22 cellular contexts compared by ENCODE assay signal in the genomic region with DNA sequence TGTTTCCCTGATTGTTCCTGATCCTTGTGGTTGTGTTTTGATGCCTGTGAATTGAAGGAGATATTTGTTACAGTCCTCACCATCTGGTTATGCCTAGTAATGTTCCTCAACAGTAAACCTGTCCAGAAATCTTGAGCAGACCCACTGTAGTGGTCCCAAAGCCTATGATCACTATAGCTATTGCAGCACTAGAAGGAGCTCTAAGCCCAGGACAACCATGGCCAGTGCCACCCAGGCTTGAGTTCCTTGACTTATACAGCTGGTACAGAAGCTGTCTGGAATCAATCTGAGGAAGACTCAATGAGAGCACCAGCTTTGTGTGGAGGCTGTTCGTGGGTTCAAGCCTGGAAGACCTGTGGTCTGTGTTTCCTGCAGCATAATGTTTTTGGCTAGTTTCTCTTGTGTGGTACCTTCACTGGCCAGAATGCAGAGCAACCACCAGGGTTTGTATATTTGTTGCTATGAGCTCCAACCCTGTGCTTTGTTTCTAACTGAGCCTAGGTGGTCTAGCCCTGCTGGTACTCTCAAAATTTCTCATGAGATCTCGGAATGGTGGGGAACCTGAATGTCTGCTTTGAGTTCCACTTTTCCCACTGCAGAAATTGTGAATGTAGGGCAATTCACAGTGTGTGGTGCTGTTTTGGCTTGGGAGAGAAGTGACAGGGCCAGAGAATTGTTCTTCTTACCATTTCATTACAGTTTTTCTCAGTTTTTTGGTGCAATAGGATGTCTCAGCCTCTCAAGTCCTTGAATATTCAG.
DNase-seq lines count a peak whose midpoint lies in the region; ATAC-seq and TF ChIP-seq lines count a peak whose summit lies in the region.
"Had no signal": no experiment of that assay in that cellular context is flagged by ENCODE, and none has a peak within 500 bp of the region (broad histone marks: within the 10 kb centered on the region; RNA-seq: fewer than 3 reads in every experiment).

No MANE protein-coding gene starts in this region.

- intact Hi-C loops in CD4-positive, alpha-beta memory T cell (cut with micrococcal nuclease) = no loop called here
- intact Hi-C loops in left lung (cut with DNase I) = no loop called here

- no peak overlapping the region for H3K4me3 ChIP-seq in BE2C (ENCODE audit: low read depth, low read length)
- no peak overlapping the region for H3K4me3 ChIP-seq in endodermal cell (ENCODE audit: low read length)
- H3K4me3 ChIP-seq in CD4-positive, alpha-beta memory T cell (ENCODE audit: low read length in 2 of 2) = no peak overlapping the region
- no peak overlapping the region for H3K4me3 ChIP-seq in left lung
- H3K4me3 ChIP-seq: skin epidermis, tibial nerve had no signal

- no peak overlapping the region for H3K27ac Mint-ChIP-seq in endodermal cell
- no peak overlapping the region for H3K27ac Mint-ChIP-seq in CD4-positive, alpha-beta memory T cell
- H3K27ac Mint-ChIP-seq: activated CD4-positive, alpha-beta memory T cell treated with anti-CD3 and anti-CD28 coated beads, Interleukin-2, amount 10 ng/mL, durations not matched to agents 7 days and 5 days; activated naive CD8-positive, alpha-beta T cell treated with anti-CD3 and anti-CD28 coated beads for 36 hours; CD4-positive, alpha-beta T cell; natural killer cell had no signal

- no peaks in the 10 kb centered on the region for H3K36me3 Mint-ChIP-seq in endodermal cell (ENCODE audit: low read depth)
- no peaks in the 10 kb centered on the region for H3K36me3 Mint-ChIP-seq in CD4-positive, alpha-beta memory T cell
- H3K36me3 Mint-ChIP-seq: activated naive CD8-positive, alpha-beta T cell treated with anti-CD3 and anti-CD28 coated beads for 36 hours; natural killer cell had no signal

- POLR2A ChIA-PET in CD4-positive, alpha-beta memory T cell (lab: Charles Lee; ENCODE audit: partially characterized antibody) = no interaction called here

- DNase-seq in BE2C (peak; percentile 21), Kasumi-1 (lab: John Stamatoyannopoulos, UW) (peak; percentile 17 to 19), endodermal cell (no peak), left lung (no peak)
- DNase-seq in stimulated activated CD4-positive, alpha-beta T cell treated with anti-CD3 and anti-CD28 coated beads, Interleukin-2, amount 100 ng/mL, for 48 hours = no peak
- no peak for DNase-seq in CD4-positive, alpha-beta memory T cell
- DNase-seq: activated CD4-positive, alpha-beta memory T cell treated with anti-CD3 and anti-CD28 coated beads, Interleukin-2, amount 10 ng/mL, durations not matched to agents 7 days and 5 days; activated CD4-positive, alpha-beta T cell treated with anti-CD3 and anti-CD28 coated beads for 1 hour; activated naive CD8-positive, alpha-beta T cell treated with anti-CD3 and anti-CD28 coated beads for 36 hours; aorta; CD4-positive, alpha-beta T cell; dermis blood vessel endothelial cell; HCEC 1CT; natural killer cell; NCI-H1105 treated with DMSO at 0.1 percent for 48 hours; NCI-H1930; NCI-H524; stimulated activated CD8-positive, alpha-beta memory T cell treated with anti-CD3 and anti-CD28 coated beads, Interleukin-4, amount 100 ng/mL, for 48 hours had no signal

- CTCF ChIA-PET in CD4-positive, alpha-beta memory T cell (lab: Charles Lee; ENCODE audit: partially characterized antibody) = no interaction called here

- H3K27ac ChIP-seq in endodermal cell (ENCODE audit: low read depth, low read length) = no peak overlapping the region
- H3K27ac ChIP-seq in CD4-positive, alpha-beta memory T cell (ENCODE audit: low read depth, low read length) = no peak overlapping the region
- no peak overlapping the region for H3K27ac ChIP-seq in left lung
- H3K27ac ChIP-seq: tibial nerve had no signal

- TF ChIP-seq CTCF in BE2C (IDR thresholded peaks at IDR 0.05; ENCODE audit: low read depth, low read length) = peak; percentile 45
- TF ChIP-seq CTCF in endodermal cell (conservative IDR thresholded peaks at IDR 0.05) = peak; percentile 35
- TF ChIP-seq CTCF in left lung (IDR thresholded peaks at IDR 0.05) = no peak

- no peaks in the 10 kb centered on the region for H3K9me3 Mint-ChIP-seq in endodermal cell
- peaks cover 0 to 40% (median 15%) of the 10 kb centered on the region in 8 donors for H3K9me3 Mint-ChIP-seq in CD4-positive, alpha-beta memory T cell

- ATAC-seq in SK-N-SH treated with all-trans-retinoic acid at 6 μM for 48 hours (peak; percentile 57), GM21360 (IDR thresholded peaks at IDR 0.05; ENCODE audit: unreplicated experiment) (no peak), left lung (no peak)
- ATAC-seq: natural killer cell had no signal

- H3K27me3 ChIP-seq in BE2C = no peaks in the 10 kb centered on the region
- H3K27me3 ChIP-seq in endodermal cell (ENCODE audit: control insufficient read depth, insufficient read depth, low read length, poor library complexity, severe bottlenecking) = no peaks in the 10 kb centered on the region
- no peaks in the 10 kb centered on the region for H3K27me3 ChIP-seq in CD4-positive, alpha-beta memory T cell (ENCODE audit: insufficient read depth, low read length)
- no peaks in the 10 kb centered on the region for H3K27me3 ChIP-seq in left lung
- H3K27me3 ChIP-seq: tibial nerve had no signal

- no peak overlapping the region for H3K9ac ChIP-seq in endodermal cell (ENCODE audit: extremely low read depth, low read length, poor library complexity, severe bottlenecking)

- 79% methylated on average over 2 of the region's 2 CpGs; no CpG with 5 or more reads in 1 of the 2 experiments for WGBS in endodermal cell (ENCODE audit: insufficient coverage in 1 of 2, insufficient read length in 1 of 2), 2 experiments

- no peaks in the 10 kb centered on the region for H3K4me1 Mint-ChIP-seq in endodermal cell
- no peaks in the 10 kb centered on the region for H3K4me1 Mint-ChIP-seq in CD4-positive, alpha-beta memory T cell
- H3K4me1 Mint-ChIP-seq: activated CD4-positive, alpha-beta memory T cell treated with anti-CD3 and anti-CD28 coated beads, Interleukin-2, amount 10 ng/mL, durations not matched to agents 7 days and 5 days; natural killer cell had no signal

- H3K36me3 ChIP-seq in BE2C (no peaks in the 10 kb centered on the region), endodermal cell (ENCODE audit: control insufficient read depth, insufficient read depth, low read length) (no peaks in the 10 kb centered on the region), left lung (no peaks in the 10 kb centered on the region)
- H3K36me3 ChIP-seq in CD4-positive, alpha-beta memory T cell (ENCODE audit: insufficient read depth, low read length) = no peaks in the 10 kb centered on the region
- H3K36me3 ChIP-seq: tibial nerve had no signal

- no peaks in the 10 kb centered on the region for H3K4me1 ChIP-seq in BE2C
- no peaks in the 10 kb centered on the region for H3K4me1 ChIP-seq in endodermal cell (ENCODE audit: control insufficient read depth, insufficient read depth, low read length)
- no peaks in the 10 kb centered on the region for H3K4me1 ChIP-seq in CD4-positive, alpha-beta memory T cell (ENCODE audit: insufficient read depth, low read length)
- H3K4me1 ChIP-seq in left lung = no peaks in the 10 kb centered on the region

- H3K9me3 ChIP-seq in BE2C = no peaks in the 10 kb centered on the region
- no peaks in the 10 kb centered on the region for H3K9me3 ChIP-seq in endodermal cell (ENCODE audit: control insufficient read depth, low read length)
- H3K9me3 ChIP-seq in CD4-positive, alpha-beta memory T cell (ENCODE audit: control insufficient read depth in 1 of 2, low read length in 2 of 2) = no peaks in the 10 kb centered on the region
- no peaks in the 10 kb centered on the region for H3K9me3 ChIP-seq in left lung

- no peak overlapping the region for H3K4me3 Mint-ChIP-seq in endodermal cell
- H3K4me3 Mint-ChIP-seq in CD4-positive, alpha-beta memory T cell = no peak overlapping the region
- H3K4me3 Mint-ChIP-seq: activated CD4-positive, alpha-beta memory T cell treated with anti-CD3 and anti-CD28 coated beads, Interleukin-2, amount 10 ng/mL, durations not matched to agents 7 days and 5 days; activated naive CD8-positive, alpha-beta T cell treated with anti-CD3 and anti-CD28 coated beads for 36 hours; CD4-positive, alpha-beta T cell; natural killer cell had no signal

- H3K27me3 Mint-ChIP-seq in endodermal cell (ENCODE audit: insufficient read depth) = no peaks in the 10 kb centered on the region
- H3K27me3 Mint-ChIP-seq in CD4-positive, alpha-beta memory T cell = no peaks in the 10 kb centered on the region
- H3K27me3 Mint-ChIP-seq: activated CD4-positive, alpha-beta memory T cell treated with anti-CD3 and anti-CD28 coated beads, Interleukin-2, amount 10 ng/mL, durations not matched to agents 7 days and 5 days; CD4-positive, alpha-beta T cell had no signal

TF ChIP-seq in SK-N-SH treated with all-trans-retinoic acid at 6 μM for 48 hours, 23 proteins besides CTCF, POLR2A, EP300 and RAD21 (continues in another document):
- TF ChIP-seq, protein P1, sequence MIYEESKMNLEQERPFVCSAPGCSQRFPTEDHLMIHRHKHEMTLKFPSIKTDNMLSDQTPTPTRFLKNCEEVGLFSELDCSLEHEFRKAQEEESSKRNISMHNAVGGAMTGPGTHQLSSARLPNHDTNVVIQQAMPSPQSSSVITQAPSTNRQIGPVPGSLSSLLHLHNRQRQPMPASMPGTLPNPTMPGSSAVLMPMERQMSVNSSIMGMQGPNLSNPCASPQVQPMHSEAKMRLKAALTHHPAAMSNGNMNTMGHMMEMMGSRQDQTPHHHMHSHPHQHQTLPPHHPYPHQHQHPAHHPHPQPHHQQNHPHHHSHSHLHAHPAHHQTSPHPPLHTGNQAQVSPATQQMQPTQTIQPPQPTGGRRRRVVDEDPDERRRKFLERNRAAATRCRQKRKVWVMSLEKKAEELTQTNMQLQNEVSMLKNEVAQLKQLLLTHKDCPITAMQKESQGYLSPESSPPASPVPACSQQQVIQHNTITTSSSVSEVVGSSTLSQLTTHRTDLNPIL (CRISPR knock-in tag; IDR thresholded peaks at IDR 0.05; ENCODE audit: low read depth) = no peak
- TF ChIP-seq ZFP30 (CRISPR knock-in tag; IDR thresholded peaks at IDR 0.05) = no peak
- TF ChIP-seq ZNF8 (CRISPR knock-in tag; IDR thresholded peaks at IDR 0.05) = no peak
- TF ChIP-seq ZFP3 (CRISPR knock-in tag; IDR thresholded peaks at IDR 0.05) = no peak

Comparison
In these comparisons a context has a peak if more than half of its experiments do, and no peak if none do; other contexts are left out.
1. DNase-seq: peak in BE2C (single experiment) and Kasumi-1 (2 of 2); none in endodermal cell (single experiment), stimulated activated CD4-positive, alpha-beta T cell treated with anti-CD3 and anti-CD28 coated beads, Interleukin-2, amount 100 ng/mL, for 48 hours (0 of 2), CD4-positive, alpha-beta memory T cell (0 of 5) and left lung (0 of 2).
2. CTCF ChIP-seq: peak in BE2C (single experiment) and endodermal cell (single experiment); none in left lung (0 of 2).